8 cellular contexts compared by ENCODE assay signal in the genomic region with DNA sequence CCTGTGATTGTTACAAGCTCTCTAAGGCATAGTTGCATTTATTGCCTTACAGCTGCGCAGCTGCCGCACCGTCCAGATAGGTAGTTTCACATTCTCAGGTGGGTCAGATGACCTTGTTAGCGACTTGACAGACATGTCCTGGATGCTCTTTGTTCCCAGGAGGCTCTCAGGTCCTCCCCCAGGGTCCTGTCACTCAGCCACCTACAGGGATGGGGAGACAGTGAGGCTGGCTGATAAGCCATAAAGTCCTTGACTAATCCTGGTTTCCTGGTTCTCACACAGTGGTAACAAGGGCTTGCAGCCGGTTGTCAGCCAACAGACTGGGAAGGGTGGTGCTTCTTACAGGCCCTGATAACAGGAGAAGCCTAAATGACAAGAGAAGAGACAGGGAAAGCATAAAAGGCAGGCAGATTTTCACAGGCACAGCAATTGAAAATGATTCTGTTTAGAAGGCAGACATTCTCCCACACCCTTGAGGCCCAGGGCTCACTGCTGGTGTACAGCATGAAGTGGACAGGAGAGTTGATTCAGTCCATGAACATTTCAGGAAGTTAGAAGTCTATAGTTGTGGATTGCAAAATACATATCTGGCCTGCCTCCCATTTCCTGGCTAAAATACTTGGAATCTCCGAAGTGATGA. TPM values are rescaled to one million over a fixed set of nuclear protein-coding genes. Genes with fewer than 3 reads are reported as not detected.
A peak's percentile ranks its signal among the peaks of the same experiment; 100 is the strongest.
DNase-seq lines count a peak whose midpoint lies in the region; ATAC-seq, FAIRE-seq and TF ChIP-seq lines count a peak whose summit lies in the region.

No MANE protein-coding gene starts in this region.

- TF ChIP-seq POLR2A in vagina (IDR thresholded peaks at IDR 0.05) (no peak), H54 (IDR thresholded peaks at IDR 0.05; ENCODE audit: low read depth, low read length) (no peak)

- peaks cover 36 to 75% (median 68%) of the 10 kb centered on the region in 4 donors for H3K4me1 ChIP-seq in liver (ENCODE audit: control insufficient read depth in 4 of 4, insufficient read depth in 4 of 4, low read length in 3 of 4)
- peaks cover 84% of the 10 kb centered on the region for H3K4me1 ChIP-seq in vagina

- no peak overlapping the region for H3K9ac ChIP-seq in liver (ENCODE audit: low read depth in 1 of 2, low read length in 2 of 2)

- peak overlapping the region; percentile 89 for H3K4me3 ChIP-seq in AG04449 (ENCODE audit: low read depth, low read length)
- no peak overlapping the region for H3K4me3 ChIP-seq in astrocyte of the spinal cord (ENCODE audit: low read depth, low read length)
- peak overlapping the region in 2 of 3 donors; percentile 3 to 96 for H3K4me3 ChIP-seq in liver (ENCODE audit: low read depth in 1 of 3, low read length in 3 of 3)
- H3K4me3 ChIP-seq in vagina = peak overlapping the region; percentile 91 to 99

- DNase-seq in AG04449 (ENCODE audit: low read depth, low spot score) (peak; percentile 57), HT1080 (ENCODE audit: low read depth) (peak; percentile 61), astrocyte of the spinal cord (ENCODE audit: low read depth, low spot score) (peak; percentile 29), vagina (ENCODE audit: extremely low spot score in 2 of 2) (no peak), H54 (ENCODE audit: insufficient read length, low spot score) (no peak), COLO829 (ENCODE audit: low spot score) (no peak)

- intact Hi-C loops in vagina (cut with DNase I) = loop anchor here (10.0 kb wide), 2 partner anchors 79 to 351 kb away; a partner anchor contains a TSS

- TF ChIP-seq RAD21 in liver (IDR thresholded peaks at IDR 0.05) = no peak

- 41% methylated on average over 6 of the region's 6 CpGs for WGBS in liver

- ATAC-seq in HG03342 (IDR thresholded peaks at IDR 0.05; ENCODE audit: unreplicated experiment) = no peak

- H3K36me3 ChIP-seq in liver (ENCODE audit: control insufficient read depth in 4 of 4, insufficient read depth in 3 of 4, low read depth in 1 of 4, low read length in 3 of 4) = peaks cover 0 to 8% (median under 1%) of the 10 kb centered on the region in 4 donors
- no peaks in the 10 kb centered on the region for H3K36me3 ChIP-seq in vagina

- H3K27ac ChIP-seq in liver (ENCODE audit: low read depth in 1 of 2, low read length in 2 of 2) = peak overlapping the region; percentile 90 to 93
- H3K27ac ChIP-seq in vagina = peak overlapping the region; percentile 100

- FAIRE-seq in H54 (lab: Jason Lieb, UNC) = no peak

- no peaks in the 10 kb centered on the region for H3K27me3 ChIP-seq in liver (ENCODE audit: control insufficient read depth in 4 of 4, insufficient read depth in 4 of 4, low read length in 3 of 4)
- no peaks in the 10 kb centered on the region for H3K27me3 ChIP-seq in vagina

- CTCF ChIA-PET in AG04449 (lab: Yijun Ruan, JAX) = interaction anchor here (0.7 to 1.4 kb wide), 3 partner anchors 11 to 296 kb away, joined by 3 to 4 read pairs (median 4); no protein-coding TSS in a partner anchor

- in situ Hi-C loops in astrocyte of the spinal cord (cut with HindIII; ENCODE audit: low sequenced_read_pairs) = no loop called here

- POLR2A ChIA-PET in AG04449 (lab: Yijun Ruan, JAX) = interaction anchor here (0.6 kb wide), 1 partner anchor 947 kb away, joined by 3 read pairs; no protein-coding TSS in a partner anchor

- H3K9me3 ChIP-seq in liver (ENCODE audit: control insufficient read depth in 4 of 4, low read length in 3 of 4) = no peaks in the 10 kb centered on the region
- no peaks in the 10 kb centered on the region for H3K9me3 ChIP-seq in vagina

- TF ChIP-seq CTCF in AG04449 (IDR thresholded peaks at IDR 0.05; ENCODE audit: insufficient read depth, low read length, missing control alignments) (no peak), astrocyte of the spinal cord (IDR thresholded peaks at IDR 0.05; ENCODE audit: low read depth, low read length) (no peak), liver (IDR thresholded peaks at IDR 0.05; ENCODE audit: low read depth, low read length, missing input control) (no peak), vagina (IDR thresholded peaks at IDR 0.05) (no peak)

TF ChIP-seq in liver, 16 proteins besides CTCF, POLR2A, EP300 and RAD21:
- TF ChIP-seq, protein P1, sequence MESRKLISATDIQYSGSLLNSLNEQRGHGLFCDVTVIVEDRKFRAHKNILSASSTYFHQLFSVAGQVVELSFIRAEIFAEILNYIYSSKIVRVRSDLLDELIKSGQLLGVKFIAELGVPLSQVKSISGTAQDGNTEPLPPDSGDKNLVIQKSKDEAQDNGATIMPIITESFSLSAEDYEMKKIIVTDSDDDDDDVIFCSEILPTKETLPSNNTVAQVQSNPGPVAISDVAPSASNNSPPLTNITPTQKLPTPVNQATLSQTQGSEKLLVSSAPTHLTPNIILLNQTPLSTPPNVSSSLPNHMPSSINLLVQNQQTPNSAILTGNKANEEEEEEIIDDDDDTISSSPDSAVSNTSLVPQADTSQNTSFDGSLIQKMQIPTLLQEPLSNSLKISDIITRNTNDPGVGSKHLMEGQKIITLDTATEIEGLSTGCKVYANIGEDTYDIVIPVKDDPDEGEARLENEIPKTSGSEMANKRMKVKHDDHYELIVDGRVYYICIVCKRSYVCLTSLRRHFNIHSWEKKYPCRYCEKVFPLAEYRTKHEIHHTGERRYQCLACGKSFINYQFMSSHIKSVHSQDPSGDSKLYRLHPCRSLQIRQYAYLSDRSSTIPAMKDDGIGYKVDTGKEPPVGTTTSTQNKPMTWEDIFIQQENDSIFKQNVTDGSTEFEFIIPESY (IDR thresholded peaks at IDR 0.05) = no peak
- TF ChIP-seq TAF1 (conservative IDR thresholded peaks at IDR 0.05) (no peak), HNF4G (IDR thresholded peaks at IDR 0.05) (no peak), SP1 (IDR thresholded peaks at IDR 0.05) (no peak), RXRA (IDR thresholded peaks at IDR 0.05) (no peak), NR2F2 (IDR thresholded peaks at IDR 0.05) (no peak), EGR1 (IDR thresholded peaks at IDR 0.05; ENCODE audit: low read depth in 2 of 2) (no peak), GABPA (IDR thresholded peaks at IDR 0.05 in 1 of 2, conservative IDR thresholded peaks at IDR 0.05 in 1 of 2) (no peak), YY1 (IDR thresholded peaks at IDR 0.05) (no peak), JUND (IDR thresholded peaks at IDR 0.05) (no peak)
- TF ChIP-seq, protein P2, sequence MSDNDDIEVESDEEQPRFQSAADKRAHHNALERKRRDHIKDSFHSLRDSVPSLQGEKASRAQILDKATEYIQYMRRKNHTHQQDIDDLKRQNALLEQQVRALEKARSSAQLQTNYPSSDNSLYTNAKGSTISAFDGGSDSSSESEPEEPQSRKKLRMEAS (IDR thresholded peaks at IDR 0.05) = no peak
- TF ChIP-seq, protein P3, sequence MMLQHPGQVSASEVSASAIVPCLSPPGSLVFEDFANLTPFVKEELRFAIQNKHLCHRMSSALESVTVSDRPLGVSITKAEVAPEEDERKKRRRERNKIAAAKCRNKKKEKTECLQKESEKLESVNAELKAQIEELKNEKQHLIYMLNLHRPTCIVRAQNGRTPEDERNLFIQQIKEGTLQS (IDR thresholded peaks at IDR 0.05) = no peak

RNA-seq across cellular contexts. Expression of a gene that starts 2.9 kb away (rescaled TPM):
- total RNA-seq in HT1080 (2014; rRNA removed; shearing (Covaris generic)) = 240 and 355 TPM in 2 replicates
- 607 and 626 TPM in 2 replicates for polyA plus RNA-seq in HT1080 (2015; cell fraction: cytosol; rRNA removed)
- polyA plus RNA-seq in HT1080 (2015; cell fraction: nucleus; rRNA removed) = 345 and 357 TPM in 2 replicates
- total RNA-seq in liver = 100 to 1,000 TPM; 151 to 208 TPM
- polyA plus RNA-seq in liver = 100 to 1,000 TPM; 217 to 282 TPM
- 295 TPM for total RNA-seq in vagina

RNA-seq across cellular contexts. Expression of a gene that starts 17.7 kb away (rescaled TPM):
- total RNA-seq in HT1080 (2014; rRNA removed; shearing (Covaris generic)) = 18.5 and 19.7 TPM in 2 replicates
- polyA plus RNA-seq in HT1080 (2015; cell fraction: cytosol; rRNA removed) = 14.2 and 14.5 TPM in 2 replicates
- polyA plus RNA-seq in HT1080 (2015; cell fraction: nucleus; rRNA removed) = 22.4 and 27.5 TPM in 2 replicates
- total RNA-seq in liver (1 to 10 TPM; 4.0 to 6.9 TPM), vagina (14.7 TPM)
- 1 to 10 TPM; 6.0 to 7.5 TPM for polyA plus RNA-seq in liver

RNA-seq across cellular contexts. Expression of a gene that starts 23.7 kb away (rescaled TPM):
- total RNA-seq in HT1080 (2014; rRNA removed; shearing (Covaris generic)) = 53.8 and 73.2 TPM in 2 replicates
- 34.8 and 44.4 TPM in 2 replicates for polyA plus RNA-seq in HT1080 (2015; cell fraction: cytosol; rRNA removed)
- 45.6 and 71.3 TPM in 2 replicates for polyA plus RNA-seq in HT1080 (2015; cell fraction: nucleus; rRNA removed)
- total RNA-seq in liver (10 to 100 TPM; 38.9 to 44.4 TPM), vagina (73.7 TPM)
- 100 to 1,000 TPM in 1 of 2 donors, 10 to 100 TPM in 1; 79.5 to 119 TPM for polyA plus RNA-seq in liver

RNA-seq across cellular contexts. Expression of a gene that starts 54.7 kb away (rescaled TPM):
- total RNA-seq in HT1080 (2014; rRNA removed; shearing (Covaris generic)) = 208 and 294 TPM in 2 replicates
- 225 and 276 TPM in 2 replicates for polyA plus RNA-seq in HT1080 (2015; cell fraction: cytosol; rRNA removed)
- 154 and 172 TPM in 2 replicates for polyA plus RNA-seq in HT1080 (2015; cell fraction: nucleus; rRNA removed)
- 100 to 1,000 TPM; 147 to 251 TPM for total RNA-seq in liver
- 100 to 1,000 TPM; 186 to 245 TPM for polyA plus RNA-seq in liver
- 299 TPM for total RNA-seq in vagina

Comparison
In these comparisons a context has a peak if more than half of its experiments do, and no peak if none do; other contexts are left out.
1. DNase-seq: peak in AG04449 (single experiment), HT1080 (single experiment) and astrocyte of the spinal cord (single experiment); none in vagina (0 of 2), H54 (single experiment) and COLO829 (single experiment).